ENCODE assay signal across 15 cellular contexts in the genomic region with DNA sequence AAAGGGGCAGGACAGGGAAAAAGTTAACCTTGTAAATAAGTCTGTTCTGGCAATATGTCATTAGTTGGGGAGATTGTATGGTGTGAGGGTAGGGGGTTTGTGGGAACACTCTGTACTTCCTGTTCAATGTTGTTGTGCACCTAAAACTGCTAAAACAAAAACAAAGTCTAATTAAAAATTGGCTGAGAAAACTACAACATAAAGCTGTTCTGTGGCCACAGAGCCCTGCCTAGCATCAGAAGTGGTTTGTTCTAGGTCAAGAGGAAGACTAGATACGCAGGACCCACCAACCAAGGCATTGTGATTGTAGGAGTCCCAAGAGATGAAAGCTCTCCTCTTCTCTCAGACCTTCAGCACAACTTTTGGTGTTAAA.
DNase-seq lines count a peak whose midpoint lies in the region; ATAC-seq and TF ChIP-seq lines count a peak whose summit lies in the region.
"Had no signal": no experiment of that assay in that cellular context is flagged by ENCODE, and none has a peak within 500 bp of the region (broad histone marks: within the 10 kb centered on the region; RNA-seq: fewer than 3 reads in every experiment).

No MANE protein-coding gene starts in this region.

- H3K36me3 Mint-ChIP-seq in MCF 10A (ENCODE audit: insufficient read depth, unreplicated experiment), result peaks cover 4% of the 10 kb centered on the region
- H3K36me3 Mint-ChIP-seq in activated T-helper 1 cell treated with anti-CD3 and anti-CD28 coated beads, Interleukin-12 subunit alpha, Interleukin-12 subunit beta, Interleukin-2, Interleukin-4 antibody, amounts not matched to agents 30 ng/mL and 10 ng/mL and 1 ng/mL, durations not matched to agents 14 hours and 24 hours and 36 hours (ENCODE audit: low read depth), result peaks cover 18% of the 10 kb centered on the region
- peaks cover 3 to 5% of the 10 kb centered on the region in 2 donors for H3K36me3 Mint-ChIP-seq in stimulated activated naive B cell treated with anti-CD40 and anti-IgM and Interleukin-4, amounts not matched to agents 10 μg/mL and 1 μg/mL and 100 μg/mL, for 72 hours

- H3K27me3 ChIP-seq in breast epithelium, result no peaks in the 10 kb centered on the region
- H3K27me3 ChIP-seq in foreskin keratinocyte, result no peaks in the 10 kb centered on the region

- H3K4me3 Mint-ChIP-seq in MCF 10A (ENCODE audit: unreplicated experiment), result no peak overlapping the region
- H3K4me3 Mint-ChIP-seq in activated T-helper 1 cell treated with anti-CD3 and anti-CD28 coated beads, Interleukin-12 subunit alpha, Interleukin-12 subunit beta, Interleukin-2, Interleukin-4 antibody, amounts not matched to agents 30 ng/mL and 10 ng/mL and 1 ng/mL, durations not matched to agents 14 hours and 24 hours and 36 hours, result peak overlapping the region; percentile 72
- H3K4me3 Mint-ChIP-seq in stimulated activated naive B cell treated with anti-CD40 and anti-IgM and Interleukin-4, amounts not matched to agents 10 μg/mL and 1 μg/mL and 100 μg/mL, for 72 hours, result peak overlapping the region; percentile 79 to 82
- H3K4me3 Mint-ChIP-seq: nephron had no signal

- peak overlapping the region; percentile 76 for H3K27ac Mint-ChIP-seq in MCF 10A (ENCODE audit: low read depth, unreplicated experiment)
- H3K27ac Mint-ChIP-seq in activated T-helper 1 cell treated with anti-CD3 and anti-CD28 coated beads, Interleukin-12 subunit alpha, Interleukin-12 subunit beta, Interleukin-2, Interleukin-4 antibody, amounts not matched to agents 30 ng/mL and 10 ng/mL and 1 ng/mL, durations not matched to agents 14 hours and 24 hours and 36 hours, result peak overlapping the region; percentile 95
- peak overlapping the region; percentile 92 for H3K27ac Mint-ChIP-seq in stimulated activated naive B cell treated with anti-CD40 and anti-IgM and Interleukin-4, amounts not matched to agents 10 μg/mL and 1 μg/mL and 100 μg/mL, for 72 hours

- no peak for DNase-seq in MCF 10A (ENCODE audit: unreplicated experiment)
- DNase-seq in breast epithelium (ENCODE audit: low spot score in 2 of 2), result no peak
- no peak for DNase-seq in activated T-helper 1 cell treated with anti-CD3 and anti-CD28 coated beads, Interleukin-12 subunit alpha, Interleukin-12 subunit beta, Interleukin-2, Interleukin-4 antibody, amounts not matched to agents 30 ng/mL and 10 ng/mL and 1 ng/mL, durations not matched to agents 14 hours and 24 hours and 36 hours (ENCODE audit: low spot score)
- DNase-seq in foreskin keratinocyte, result no peak
- no peak for DNase-seq in stimulated activated naive B cell treated with anti-CD40 and anti-IgM and Interleukin-4, amounts not matched to agents 10 μg/mL and 1 μg/mL and 100 μg/mL, for 72 hours
- no peak for DNase-seq in NCI-H1092 (lab: John Stamatoyannopoulos, UW)
- DNase-seq in stimulated activated CD4-positive, alpha-beta T cell treated with anti-CD3 and anti-CD28 coated beads, Interleukin-2, amount 100 ng/mL, for 48 hours, result no peak
- DNase-seq: aorta, Caco-2, GOT3, KG1, NCI-H1417 treated with DMSO at 0.1 percent for 48 hours, psoas muscle had no signal

- BruUV-seq in MCF 10A (replicated peaks; lab: Mats Ljungman, UMichigan), result no TSS peak

- peaks cover 13% of the 10 kb centered on the region for H3K4me1 Mint-ChIP-seq in MCF 10A (ENCODE audit: insufficient read depth, unreplicated experiment)
- peaks cover 73% of the 10 kb centered on the region for H3K4me1 Mint-ChIP-seq in activated T-helper 1 cell treated with anti-CD3 and anti-CD28 coated beads, Interleukin-12 subunit alpha, Interleukin-12 subunit beta, Interleukin-2, Interleukin-4 antibody, amounts not matched to agents 30 ng/mL and 10 ng/mL and 1 ng/mL, durations not matched to agents 14 hours and 24 hours and 36 hours (ENCODE audit: low read depth)
- peaks cover 22 to 32% of the 10 kb centered on the region in 2 donors for H3K4me1 Mint-ChIP-seq in stimulated activated naive B cell treated with anti-CD40 and anti-IgM and Interleukin-4, amounts not matched to agents 10 μg/mL and 1 μg/mL and 100 μg/mL, for 72 hours
- H3K4me1 Mint-ChIP-seq: nephron had no signal

- POLR2A ChIA-PET in MCF 10A (lab: Yijun Ruan, JAX), result no interaction called here

- TF ChIP-seq POLR2A in breast epithelium (IDR thresholded peaks at IDR 0.05), result no peak

- H3K4me3 ChIP-seq in breast epithelium, result no peak overlapping the region
- H3K4me3 ChIP-seq: psoas muscle had no signal

- H3K27ac ChIP-seq in breast epithelium (peak overlapping the region in 1 of 2 donors; percentile 59), foreskin keratinocyte (peak overlapping the region; percentile 64)
- H3K27ac ChIP-seq: psoas muscle had no signal

- no peaks in the 10 kb centered on the region for H3K27me3 Mint-ChIP-seq in MCF 10A (ENCODE audit: insufficient read depth, unreplicated experiment)
- H3K27me3 Mint-ChIP-seq in activated T-helper 1 cell treated with anti-CD3 and anti-CD28 coated beads, Interleukin-12 subunit alpha, Interleukin-12 subunit beta, Interleukin-2, Interleukin-4 antibody, amounts not matched to agents 30 ng/mL and 10 ng/mL and 1 ng/mL, durations not matched to agents 14 hours and 24 hours and 36 hours (ENCODE audit: insufficient read depth), result peaks cover 3% of the 10 kb centered on the region
- H3K27me3 Mint-ChIP-seq in stimulated activated naive B cell treated with anti-CD40 and anti-IgM and Interleukin-4, amounts not matched to agents 10 μg/mL and 1 μg/mL and 100 μg/mL, for 72 hours, result no peaks in the 10 kb centered on the region

- TF ChIP-seq CTCF in MCF 10A (IDR thresholded peaks at IDR 0.05; ENCODE audit: unreplicated experiment) (no peak), breast epithelium (IDR thresholded peaks at IDR 0.05) (no peak), foreskin keratinocyte (conservative IDR thresholded peaks at IDR 0.05) (no peak)

- H3K9me3 ChIP-seq in breast epithelium, result no peaks in the 10 kb centered on the region
- H3K9me3 ChIP-seq: Caco-2, psoas muscle had no signal

- CTCF ChIA-PET in MCF 10A (lab: Yijun Ruan, JAX), result interaction anchor here (0.6 kb wide), 1 partner anchor 28 kb away, joined by 3 read pairs; no protein-coding TSS in a partner anchor

- intact Hi-C loops in MCF 10A (cut with micrococcal nuclease) (no loop called here), breast epithelium (cut with DNase I; ENCODE audit: low total_unique reads) (no loop called here)
- intact Hi-C loops in activated T-helper 1 cell treated with anti-CD3 and anti-CD28 coated beads, Interleukin-12 subunit alpha, Interleukin-12 subunit beta, Interleukin-2, Interleukin-4 antibody, amounts not matched to agents 30 ng/mL and 10 ng/mL and 1 ng/mL, durations not matched to agents 14 hours and 24 hours and 36 hours (cut with micrococcal nuclease), result loop anchor here (1.0 to 10.0 kb wide), 4 partner anchors 9 to 465 kb away; a partner anchor contains a TSS

- H3K9me3 Mint-ChIP-seq in MCF 10A (ENCODE audit: unreplicated experiment), result no peaks in the 10 kb centered on the region
- peaks cover 13% of the 10 kb centered on the region for H3K9me3 Mint-ChIP-seq in activated T-helper 1 cell treated with anti-CD3 and anti-CD28 coated beads, Interleukin-12 subunit alpha, Interleukin-12 subunit beta, Interleukin-2, Interleukin-4 antibody, amounts not matched to agents 30 ng/mL and 10 ng/mL and 1 ng/mL, durations not matched to agents 14 hours and 24 hours and 36 hours
- peaks cover 0 to 1% of the 10 kb centered on the region in 2 donors for H3K9me3 Mint-ChIP-seq in stimulated activated naive B cell treated with anti-CD40 and anti-IgM and Interleukin-4, amounts not matched to agents 10 μg/mL and 1 μg/mL and 100 μg/mL, for 72 hours
- H3K9me3 Mint-ChIP-seq: nephron had no signal

- ATAC-seq in foreskin keratinocyte (no peak), HG03175 (IDR thresholded peaks at IDR 0.05; ENCODE audit: unreplicated experiment) (no peak)
- ATAC-seq in stimulated activated naive B cell treated with anti-CD40 and anti-IgM and Interleukin-4, amounts not matched to agents 10 μg/mL and 1 μg/mL and 100 μg/mL, for 72 hours (replicated peaks), result no peak
- ATAC-seq: psoas muscle had no signal

- H3K36me3 ChIP-seq in breast epithelium, result no peaks in the 10 kb centered on the region

- H3K4me1 ChIP-seq in breast epithelium, result no peaks in the 10 kb centered on the region
- peaks cover 22% of the 10 kb centered on the region for H3K4me1 ChIP-seq in foreskin keratinocyte
- H3K4me1 ChIP-seq: Caco-2, psoas muscle had no signal
